In genomic region chr7:91091631-91092030, GRCh38 we compare ENCODE assay signal across 38 cellular contexts.
"Had no signal": no experiment of that assay in that cellular context is flagged by ENCODE, and none has a peak within 500 bp of the region (broad histone marks: within the 10 kb centered on the region; RNA-seq: fewer than 3 reads in every experiment).

No MANE protein-coding gene starts in this region.

- H3K27me3 Mint-ChIP-seq: activated naive CD8-positive, alpha-beta T cell treated with anti-CD3 and anti-CD28 coated beads for 36 hours; activated naive CD8-positive, alpha-beta T cell treated with anti-CD3 and anti-CD28 coated beads, Interleukin-2, amount 10 ng/mL, durations not matched to agents 7 days and 5 days; activated naive CD8-positive, alpha-beta T cell treated with anti-CD3 and anti-CD28 coated beads, Interleukin-2, amount 50 U/mL, for 24 hours; activated T-cell treated with anti-CD3 and anti-CD28 coated beads, Interleukin-2, amount 50 U/mL, for 24 hours; activated T-helper 17 cell treated with anti-CD3 and anti-CD28 coated beads, Interleukin-2, amount 50 U/mL, for 72 hours; brain; central memory CD8-positive, alpha-beta T cell had no signal

- H3K4me1 ChIP-seq: ascending aorta, body of pancreas, breast epithelium had no signal

- H3K27me3 ChIP-seq: adrenal gland, ascending aorta, body of pancreas, brain microvascular endothelial cell, breast epithelium, cardiac muscle cell had no signal

- H3K4me1 Mint-ChIP-seq: activated naive CD4-positive, alpha-beta T cell treated with anti-CD3 and anti-CD28 coated beads, Interleukin-2, amount 10 ng/mL, durations not matched to agents 7 days and 5 days; activated naive CD8-positive, alpha-beta T cell treated with anti-CD3 and anti-CD28 coated beads for 36 hours; activated naive CD8-positive, alpha-beta T cell treated with anti-CD3 and anti-CD28 coated beads, Interleukin-2, amount 50 U/mL, for 24 hours; activated T-helper 17 cell treated with anti-CD3 and anti-CD28 coated beads, Interleukin-2, amount 50 U/mL, for 72 hours; central memory CD8-positive, alpha-beta T cell had no signal

- H3K36me3 Mint-ChIP-seq: activated naive CD4-positive, alpha-beta T cell treated with anti-CD3 and anti-CD28 coated beads, Interleukin-2, amount 10 ng/mL, durations not matched to agents 7 days and 5 days; activated naive CD4-positive, alpha-beta T cell treated with anti-CD3 and anti-CD28 coated beads, Interleukin-2, amount 50 U/mL, for 24 hours; activated naive CD4-positive, alpha-beta T cell treated with anti-CD3 and anti-CD28 coated beads, Interleukin-2, amount 50 U/mL, for 72 hours; activated naive CD8-positive, alpha-beta T cell; activated naive CD8-positive, alpha-beta T cell treated with anti-CD3 and anti-CD28 coated beads for 36 hours; activated naive CD8-positive, alpha-beta T cell treated with anti-CD3 and anti-CD28 coated beads, Interleukin-2, amount 10 ng/mL, durations not matched to agents 7 days and 5 days had no signal

- H3K4me3 Mint-ChIP-seq: activated naive CD4-positive, alpha-beta T cell treated with anti-CD3 and anti-CD28 coated beads for 36 hours; activated naive CD4-positive, alpha-beta T cell treated with anti-CD3 and anti-CD28 coated beads, Interleukin-2, amount 10 ng/mL, durations not matched to agents 7 days and 5 days; activated naive CD4-positive, alpha-beta T cell treated with anti-CD3 and anti-CD28 coated beads, Interleukin-2, amount 50 U/mL, for 24 hours; activated naive CD8-positive, alpha-beta T cell; activated naive CD8-positive, alpha-beta T cell treated with anti-CD3 and anti-CD28 coated beads for 36 hours; activated naive CD8-positive, alpha-beta T cell treated with anti-CD3 and anti-CD28 coated beads, Interleukin-2, amount 10 ng/mL, durations not matched to agents 7 days and 5 days; activated naive CD8-positive, alpha-beta T cell treated with anti-CD3 and anti-CD28 coated beads, Interleukin-2, amount 50 U/mL, for 24 hours; activated T-cell treated with anti-CD3 and anti-CD28 coated beads, Interleukin-2, amount 50 U/mL, for 24 hours; activated T-cell treated with anti-CD3 and anti-CD28 coated beads, Interleukin-2, amount 50 U/mL, for 4 hours; activated T-cell treated with anti-CD3 and anti-CD28 coated beads, Interleukin-2, amount 50 U/mL, for 72 hours; activated T-helper 1 cell treated with anti-CD3 and anti-CD28 coated beads, Interleukin-12 subunit alpha, Interleukin-12 subunit beta, Interleukin-2, Interleukin-4 antibody, amounts not matched to agents 30 ng/mL and 10 ng/mL and 1 ng/mL, durations not matched to agents 14 hours and 24 hours and 36 hours; activated T-helper 17 cell treated with anti-CD3 and anti-CD28 coated beads, Interleukin-2, amount 50 U/mL, for 72 hours; brain; central memory CD8-positive, alpha-beta T cell had no signal

- H3K9me3 Mint-ChIP-seq: activated naive CD4-positive, alpha-beta T cell treated with anti-CD3 and anti-CD28 coated beads for 36 hours; activated naive CD4-positive, alpha-beta T cell treated with anti-CD3 and anti-CD28 coated beads, Interleukin-2, amount 10 ng/mL, durations not matched to agents 7 days and 5 days; activated naive CD4-positive, alpha-beta T cell treated with anti-CD3 and anti-CD28 coated beads, Interleukin-2, amount 50 U/mL, for 24 hours; activated naive CD4-positive, alpha-beta T cell treated with anti-CD3 and anti-CD28 coated beads, Interleukin-2, amount 50 U/mL, for 72 hours; activated naive CD8-positive, alpha-beta T cell treated with anti-CD3 and anti-CD28 coated beads for 36 hours; activated naive CD8-positive, alpha-beta T cell treated with anti-CD3 and anti-CD28 coated beads, Interleukin-2, amount 10 ng/mL, durations not matched to agents 7 days and 5 days; activated naive CD8-positive, alpha-beta T cell treated with anti-CD3 and anti-CD28 coated beads, Interleukin-2, amount 50 U/mL, for 24 hours; activated T-cell treated with anti-CD3 and anti-CD28 coated beads, Interleukin-2, amount 50 U/mL, for 24 hours; activated T-cell treated with anti-CD3 and anti-CD28 coated beads, Interleukin-2, amount 50 U/mL, for 4 hours; activated T-cell treated with anti-CD3 and anti-CD28 coated beads, Interleukin-2, amount 50 U/mL, for 72 hours; activated T-helper 1 cell treated with anti-CD3 and anti-CD28 coated beads, Interleukin-12 subunit alpha, Interleukin-12 subunit beta, Interleukin-2, Interleukin-4 antibody, amounts not matched to agents 30 ng/mL and 10 ng/mL and 1 ng/mL, durations not matched to agents 14 hours and 24 hours and 36 hours; activated T-helper 17 cell treated with anti-CD3 and anti-CD28 coated beads, Interleukin-2, amount 50 U/mL, for 72 hours; central memory CD8-positive, alpha-beta T cell had no signal

- H3K27ac ChIP-seq: adrenal gland, ascending aorta, body of pancreas, brain microvascular endothelial cell, breast epithelium, cardiac muscle cell had no signal

- DNase-seq: activated effector memory CD4-positive, alpha-beta T cell treated with anti-CD3 and anti-CD28 coated beads, Interleukin-2, amount 50 U/mL, for 16 hours; activated effector memory CD4-positive, alpha-beta T cell treated with Interleukin-2 at 50 U/mL for 16 hours; activated gamma-delta T cell; activated gamma-delta T cell treated with Interleukin-2 at 50 U/mL for 16 hours; activated naive CD4-positive, alpha-beta T cell; activated naive CD4-positive, alpha-beta T cell treated with anti-CD3 and anti-CD28 coated beads for 36 hours; activated naive CD4-positive, alpha-beta T cell treated with anti-CD3 and anti-CD28 coated beads, Interleukin-2, amount 10 ng/mL, durations not matched to agents 7 days and 5 days; activated naive CD4-positive, alpha-beta T cell treated with anti-CD3 and anti-CD28 coated beads, Interleukin-2, amount 50 U/mL, for 16 hours; activated naive CD4-positive, alpha-beta T cell treated with Interleukin-2 at 50 U/mL for 16 hours; activated naive CD8-positive, alpha-beta T cell treated with anti-CD3 and anti-CD28 coated beads for 36 hours; activated naive CD8-positive, alpha-beta T cell treated with anti-CD3 and anti-CD28 coated beads, Interleukin-2, amount 10 ng/mL, durations not matched to agents 7 days and 5 days; activated naive CD8-positive, alpha-beta T cell treated with anti-CD3 and anti-CD28 coated beads, Interleukin-2, amount 50 U/mL, for 24 hours; activated T-cell treated with anti-CD3 and anti-CD28 coated beads for 4 hours; activated T-cell treated with anti-CD3 and anti-CD28 coated beads, Interleukin-2, amount 50 U/mL, for 1 hour; activated T-cell treated with anti-CD3 and anti-CD28 coated beads, Interleukin-2, amount 50 U/mL, for 24 hours; activated T-cell treated with anti-CD3 and anti-CD28 coated beads, Interleukin-2, amount 50 U/mL, for 4 hours; activated T-cell treated with anti-CD3 and anti-CD28 coated beads, Interleukin-2, amount 50 U/mL, for 48 hours; activated T-cell treated with anti-CD3 and anti-CD28 coated beads, Interleukin-2, amount 50 U/mL, for 72 hours; adrenal gland; amniotic stem cell; amygdala; anterior cingulate cortex; aorta; body of pancreas; brain microvascular endothelial cell; caudate nucleus; central memory CD4-positive, alpha-beta T cell; cerebellar nuclear complex had no signal

- H3K27ac Mint-ChIP-seq: activated naive CD4-positive, alpha-beta T cell treated with anti-CD3 and anti-CD28 coated beads for 36 hours; activated naive CD4-positive, alpha-beta T cell treated with anti-CD3 and anti-CD28 coated beads, Interleukin-2, amount 10 ng/mL, durations not matched to agents 7 days and 5 days; activated naive CD4-positive, alpha-beta T cell treated with anti-CD3 and anti-CD28 coated beads, Interleukin-2, amount 50 U/mL, for 24 hours; activated naive CD4-positive, alpha-beta T cell treated with anti-CD3 and anti-CD28 coated beads, Interleukin-2, amount 50 U/mL, for 72 hours; activated naive CD8-positive, alpha-beta T cell; activated naive CD8-positive, alpha-beta T cell treated with anti-CD3 and anti-CD28 coated beads for 36 hours; activated naive CD8-positive, alpha-beta T cell treated with anti-CD3 and anti-CD28 coated beads, Interleukin-2, amount 10 ng/mL, durations not matched to agents 7 days and 5 days; activated naive CD8-positive, alpha-beta T cell treated with anti-CD3 and anti-CD28 coated beads, Interleukin-2, amount 50 U/mL, for 24 hours; activated T-cell treated with anti-CD3 and anti-CD28 coated beads, Interleukin-2, amount 50 U/mL, for 24 hours; activated T-cell treated with anti-CD3 and anti-CD28 coated beads, Interleukin-2, amount 50 U/mL, for 72 hours; activated T-helper 1 cell treated with anti-CD3 and anti-CD28 coated beads, Interleukin-12 subunit alpha, Interleukin-12 subunit beta, Interleukin-2, Interleukin-4 antibody, amounts not matched to agents 30 ng/mL and 10 ng/mL and 1 ng/mL, durations not matched to agents 14 hours and 24 hours and 36 hours; activated T-helper 17 cell treated with anti-CD3 and anti-CD28 coated beads, Interleukin-2, amount 50 U/mL, for 72 hours; brain had no signal

- H3K9me3 ChIP-seq: adrenal gland, ascending aorta, body of pancreas, breast epithelium had no signal

- H3K36me3 ChIP-seq: adrenal gland, ascending aorta, brain microvascular endothelial cell, breast epithelium, cardiac muscle cell had no signal

- H3K4me3 ChIP-seq: adrenal gland, ascending aorta, body of pancreas, breast epithelium, cardiac muscle cell had no signal
